In the genomic region with DNA sequence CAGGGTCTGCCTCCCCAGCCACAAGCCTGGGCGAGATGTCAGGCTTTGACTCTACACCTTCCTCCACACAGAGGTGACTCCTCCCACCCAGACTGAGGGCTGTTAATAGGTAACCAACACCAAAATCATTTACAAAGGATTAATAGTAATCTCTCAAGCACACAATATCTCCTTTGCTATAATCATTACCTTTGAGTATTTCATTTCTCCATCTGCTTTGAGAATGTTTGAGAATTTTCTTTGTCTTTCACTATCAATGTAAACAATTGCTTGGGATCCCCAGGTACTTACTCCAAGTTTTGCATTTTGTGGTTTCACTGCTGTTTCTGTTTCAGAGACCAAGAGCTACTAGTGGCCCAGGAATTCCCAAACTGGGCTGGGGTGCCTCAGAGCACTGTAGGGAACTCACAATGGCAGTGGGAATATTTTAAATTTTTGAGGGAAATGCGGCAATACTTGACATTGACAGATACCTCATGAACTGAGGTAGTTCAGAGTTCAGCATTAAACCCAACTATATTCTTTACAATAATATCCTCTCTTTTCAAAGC, we compare ENCODE assay signal across 11 cellular contexts.
DNase-seq lines count a peak whose midpoint lies in the region; ATAC-seq and TF ChIP-seq lines count a peak whose summit lies in the region.
"Had no signal": no experiment of that assay in that cellular context is flagged by ENCODE, and none has a peak within 500 bp of the region (broad histone marks: within the 10 kb centered on the region; RNA-seq: fewer than 3 reads in every experiment).

No MANE protein-coding gene starts in this region.

- TF ChIP-seq POLR2A in tibial nerve (IDR thresholded peaks at IDR 0.05), result no peak

- H2BK15ac ChIP-seq in neuronal stem cell (ENCODE audit: low read length), result no peak overlapping the region

- DNase-seq in GM19238 (ENCODE audit: insufficient read length, low spot score), result peak; percentile 63
- DNase-seq in HK-2 (ENCODE audit: unreplicated experiment), result peak; percentile 28
- no peak for DNase-seq in neuronal stem cell (ENCODE audit: low spot score)
- no peak for DNase-seq in NCI-H748 (lab: John Stamatoyannopoulos, UW; ENCODE audit: unreplicated experiment)
- no peak for DNase-seq in activated T-cell treated with anti-CD3 and anti-CD28 coated beads, Interleukin-2, amount 50 U/mL, for 48 hours
- no peak for DNase-seq in NCI-H510A treated with DMSO at 0.1 percent for 48 hours (lab: John Stamatoyannopoulos, UW)
- DNase-seq in tibial nerve (ENCODE audit: low spot score in 2 of 2), result no peak
- DNase-seq: activated CD8-positive, alpha-beta memory T cell treated with anti-CD3 and anti-CD28 coated beads, Interleukin-2, amount 10 ng/mL, durations not matched to agents 7 days and 5 days had no signal

- H3K79me1 ChIP-seq in neuronal stem cell (ENCODE audit: low read depth, low read length), result no peaks in the 10 kb centered on the region

- H3K4me3 ChIP-seq in neuronal stem cell (ENCODE audit: low read length in 2 of 2) (no peak overlapping the region), tibial nerve (no peak overlapping the region)
- H3K4me3 ChIP-seq: cardiac muscle cell, vagina had no signal

- peak overlapping the region; percentile 23 for H2AFZ ChIP-seq in neuronal stem cell (ENCODE audit: low read length)

- WGBS in neuronal stem cell (ENCODE audit: extremely low coverage in 2 of 2, insufficient read length in 2 of 2, insufficient replicate concordance in 1 of 2), 2 donors, result no CpG with 5 or more reads among the region's 2 CpGs
- 79 to 87% methylated on average over 2 of the region's 2 CpGs for WGBS in tibial nerve, 2 donors

- no peak overlapping the region for H3K23ac ChIP-seq in neuronal stem cell (ENCODE audit: low read depth, low read length, poor library complexity)

- TF ChIP-seq EP300 in tibial nerve (IDR thresholded peaks at IDR 0.05), result no peak

- H3K4ac ChIP-seq in neuronal stem cell (ENCODE audit: low read length), result no peak overlapping the region

- TF ChIP-seq CTCF in tibial nerve (IDR thresholded peaks at IDR 0.05), result no peak

- peak; percentile 92 for ATAC-seq in HG02678 (IDR thresholded peaks at IDR 0.05; ENCODE audit: unreplicated experiment)
- ATAC-seq: activated CD8-positive, alpha-beta memory T cell treated with anti-CD3 and anti-CD28 coated beads, Interleukin-2, amount 10 ng/mL, durations not matched to agents 7 days and 5 days had no signal

- no peak overlapping the region for H2BK120ac ChIP-seq in neuronal stem cell (ENCODE audit: low read depth, low read length)

- H3K27me3 ChIP-seq in neuronal stem cell (ENCODE audit: control insufficient read depth in 3 of 3, insufficient read depth in 3 of 3, low read depth in 1 of 3, low read length in 3 of 3) (no peaks in the 10 kb centered on the region), tibial nerve (no peaks in the 10 kb centered on the region)
- H3K27me3 ChIP-seq: cardiac muscle cell, vagina had no signal

- no peak overlapping the region for H3K14ac ChIP-seq in neuronal stem cell (ENCODE audit: low read length)

- H3K36me3 ChIP-seq in neuronal stem cell (replicated peaks in 1 of 2; ENCODE audit: control insufficient read depth in 2 of 2, insufficient read depth in 2 of 2, low read length in 2 of 2) (no peaks in the 10 kb centered on the region), tibial nerve (no peaks in the 10 kb centered on the region)
- H3K36me3 ChIP-seq: cardiac muscle cell, vagina had no signal

- H4K91ac ChIP-seq in neuronal stem cell (ENCODE audit: low read depth, low read length, poor library complexity), result no peak overlapping the region

- H3K9me3 ChIP-seq in neuronal stem cell (replicated peaks in 1 of 2; ENCODE audit: control insufficient read depth in 2 of 2, insufficient read depth in 1 of 2, low read depth in 1 of 2, low read length in 2 of 2) (peaks cover 0 to 2% of the 10 kb centered on the region in 2 donors), tibial nerve (no peaks in the 10 kb centered on the region)
- H3K9me3 ChIP-seq: vagina had no signal

- H2AK5ac ChIP-seq in neuronal stem cell (ENCODE audit: low read depth, low read length), result no peak overlapping the region

- H3K27ac ChIP-seq in neuronal stem cell (replicated peaks; ENCODE audit: low read length), result peak overlapping the region; percentile 22
- H3K27ac ChIP-seq in tibial nerve, result no peak overlapping the region
- H3K27ac ChIP-seq: cardiac muscle cell, vagina had no signal

- H3K4me2 ChIP-seq in neuronal stem cell (ENCODE audit: insufficient read depth, low read length, poor library complexity, severe bottlenecking), result no peak overlapping the region

- H3K9ac ChIP-seq in neuronal stem cell (ENCODE audit: low read depth, low read length, poor library complexity), result no peak overlapping the region

- H2BK12ac ChIP-seq in neuronal stem cell (ENCODE audit: low read length), result no peak overlapping the region

- no peak overlapping the region for H2BK5ac ChIP-seq in neuronal stem cell (ENCODE audit: low read length)

- H3K18ac ChIP-seq in neuronal stem cell (ENCODE audit: low read length), result no peak overlapping the region

- no peak overlapping the region for H4K8ac ChIP-seq in neuronal stem cell (ENCODE audit: low read depth, low read length)

- H3K4me1 ChIP-seq in neuronal stem cell (ENCODE audit: control insufficient read depth in 2 of 2, insufficient read depth in 1 of 2, low read depth in 1 of 2, low read length in 2 of 2) (peaks cover 7 to 17% of the 10 kb centered on the region in 2 donors), tibial nerve (no peaks in the 10 kb centered on the region)
- H3K4me1 ChIP-seq: vagina had no signal

Comparison
In these comparisons a context has a peak if more than half of its experiments do, and no peak if none do; other contexts are left out.
1. DNase-seq: peak in GM19238 (single experiment) and HK-2 (single experiment); none in neuronal stem cell (single experiment), NCI-H748 (single experiment), activated T-cell treated with anti-CD3 and anti-CD28 coated beads, Interleukin-2, amount 50 U/mL, for 48 hours (0 of 2), NCI-H510A treated with DMSO at 0.1 percent for 48 hours (single experiment) and tibial nerve (0 of 2).